In genomic region chr1:202143011-202143767, GRCh38 we compare ENCODE assay signal across 8 cellular contexts. TPM values are rescaled to one million over a fixed set of nuclear protein-coding genes. Genes with fewer than 3 reads are reported as not detected.
A peak's percentile ranks its signal among the peaks of the same experiment; 100 is the strongest.
DNase-seq lines count a peak whose midpoint lies in the region; ATAC-seq, FAIRE-seq and TF ChIP-seq lines count a peak whose summit lies in the region.

No MANE protein-coding gene starts in this region.

- ATAC-seq in HG02610 (IDR thresholded peaks at IDR 0.05; ENCODE audit: unreplicated experiment), result peak; percentile 21
- ATAC-seq in lower lobe of right lung, result peak; percentile 64 to 75

- H3K4me3 ChIP-seq in GM12875 (ENCODE audit: low read depth, low read length) (peak overlapping the region; percentile 84), lower lobe of right lung (peak overlapping the region; percentile 92)

- peak overlapping the region; percentile 92 for H3K27ac Mint-ChIP-seq in type B pancreatic cell

- DNase-seq in OCI-M1 (lab: John Stamatoyannopoulos, UW), result peak; percentile 89
- DNase-seq in lower lobe of right lung, result peak; percentile 69
- DNase-seq in type B pancreatic cell (ENCODE audit: extremely low spot score, unreplicated experiment), result no peak
- no peak for DNase-seq in GM19240 (ENCODE audit: insufficient read length, low spot score)
- DNase-seq in urothelium cell line (ENCODE audit: low spot score), result no peak

- intact Hi-C loops in lower lobe of right lung (cut with DNase I), result no loop called here

- H3K9me3 Mint-ChIP-seq in type B pancreatic cell, result no peaks in the 10 kb centered on the region

- H3K27ac ChIP-seq in cingulate gyrus (ENCODE audit: low read depth, low read length) (peak overlapping the region; percentile 89), lower lobe of right lung (peak overlapping the region; percentile 94)

- peaks cover 21% of the 10 kb centered on the region for H3K4me1 Mint-ChIP-seq in type B pancreatic cell (ENCODE audit: unreplicated experiment)

- H3K27me3 ChIP-seq in lower lobe of right lung (ENCODE audit: low read depth), result no peaks in the 10 kb centered on the region

- peaks cover 38% of the 10 kb centered on the region for H3K4me1 ChIP-seq in lower lobe of right lung

- peaks cover 3% of the 10 kb centered on the region for H3K27me3 Mint-ChIP-seq in type B pancreatic cell

- peak overlapping the region; percentile 98 for H3K4me3 Mint-ChIP-seq in type B pancreatic cell

- H3K36me3 Mint-ChIP-seq in type B pancreatic cell, result no peaks in the 10 kb centered on the region

- no peak for TF ChIP-seq CTCF in GM12875 (IDR thresholded peaks at IDR 0.05; ENCODE audit: borderline replicate concordance, insufficient read depth, low read depth, low read length)
- TF ChIP-seq CTCF in lower lobe of right lung (IDR thresholded peaks at IDR 0.05), result no peak
- TF ChIP-seq CTCF in type B pancreatic cell (conservative IDR thresholded peaks at IDR 0.05), result no peak

- no peak for FAIRE-seq in urothelium cell line (lab: Jason Lieb, UNC)

- H3K9me3 ChIP-seq in lower lobe of right lung, result no peaks in the 10 kb centered on the region

- peaks cover 17% of the 10 kb centered on the region for H3K36me3 ChIP-seq in lower lobe of right lung

RNA-seq across cellular contexts. Expression of gene ARL8A, which starts 1.3 kb away (rescaled TPM):
- total RNA-seq in lower lobe of right lung (98.0 TPM), type B pancreatic cell (ENCODE audit: low replicate concordance) (58.6 and 69.1 TPM in 2 replicates)

RNA-seq across cellular contexts. Expression of gene PTPN7, which starts 17.2 kb away (rescaled TPM):
- total RNA-seq in lower lobe of right lung (8.5 TPM), type B pancreatic cell (ENCODE audit: low replicate concordance) (0.29 TPM in 1 of 2 replicates, not detected in the other)

RNA-seq across cellular contexts. Expression of gene GPR37L1, which starts 20.5 kb away (rescaled TPM):
- total RNA-seq in lower lobe of right lung, result 0.06 TPM
- 0.12 and 0.24 TPM in 2 replicates for total RNA-seq in type B pancreatic cell (ENCODE audit: low replicate concordance)

RNA-seq across cellular contexts. Expression of gene LGR6, which starts 50.4 kb away (rescaled TPM):
- 1.7 TPM for total RNA-seq in lower lobe of right lung
- total RNA-seq in type B pancreatic cell (ENCODE audit: low replicate concordance), result 2.8 and 6.9 TPM in 2 replicates

Comparison
In these comparisons a context has a peak if more than half of its experiments do, and no peak if none do; other contexts are left out.
1. DNase-seq: peak in OCI-M1 (single experiment) and lower lobe of right lung (single experiment); none in type B pancreatic cell (single experiment), GM19240 (single experiment) and urothelium cell line (single experiment).